ENCODE assay signal across 8 cellular contexts in genomic region chr19:49866933-49867782, GRCh38. TPM values are rescaled to one million over a fixed set of nuclear protein-coding genes. Genes with fewer than 3 reads are reported as not detected.
DNase-seq lines count a peak whose midpoint lies in the region; ATAC-seq and TF ChIP-seq lines count a peak whose summit lies in the region.

Gene PNKP, minus strand, starts transcription at chr19:49867576. Its CDS starts 372 bp downstream, at chr19:49867204.

- ATAC-seq in foreskin keratinocyte: peak; percentile 47

- H3K27ac ChIP-seq in SJSA1 (peak within 1 kb of the TSS; percentile 76), foreskin keratinocyte (peak within 1 kb of the TSS; percentile 37), subcutaneous abdominal adipose tissue (ENCODE audit: low read depth, low read length) (peak within 1 kb of the TSS; percentile 90)

- H3K27me3 ChIP-seq in HAP-1 (ENCODE audit: low read depth): no peaks in the 10 kb centered on the region
- no peaks in the 10 kb centered on the region for H3K27me3 ChIP-seq in SJSA1 (replicated peaks)
- no peaks in the 10 kb centered on the region for H3K27me3 ChIP-seq in foreskin keratinocyte
- H3K27me3 ChIP-seq in neuron (ENCODE audit: insufficient read depth, low read length): no peaks in the 10 kb centered on the region
- no peaks in the 10 kb centered on the region for H3K27me3 ChIP-seq in subcutaneous abdominal adipose tissue (ENCODE audit: control insufficient read depth in 5 of 5, insufficient read depth in 4 of 5, low read length in 5 of 5)

- peak; percentile 9 for TF ChIP-seq CTCF in foreskin keratinocyte (conservative IDR thresholded peaks at IDR 0.05)

- in situ Hi-C loops in HAP-1 (cut with MboI; ENCODE audit: low sequenced_read_pairs): loop anchor here (25.0 kb wide), 1 partner anchor 380 kb away; the partner anchor contains the start of genes RPL13A and RPS11

- H3K4me3 ChIP-seq in HAP-1: peak within 1 kb of the TSS; percentile 84
- peak within 1 kb of the TSS; percentile 78 for H3K4me3 ChIP-seq in SJSA1
- H3K4me3 ChIP-seq in neuron (ENCODE audit: low read length): peak within 1 kb of the TSS; percentile 73
- H3K4me3 ChIP-seq in subcutaneous abdominal adipose tissue (ENCODE audit: low read depth in 1 of 5, low read length in 5 of 5): peak within 1 kb of the TSS; percentile 76 to 91 (median 84)

- H3K4me1 ChIP-seq in HAP-1 (peaks cover 25% of the 10 kb centered on the region), SJSA1 (replicated peaks) (peaks cover 30% of the 10 kb centered on the region), foreskin keratinocyte (no peaks in the 10 kb centered on the region), neuron (ENCODE audit: insufficient read depth, low read length) (peaks cover 30% of the 10 kb centered on the region), subcutaneous abdominal adipose tissue (ENCODE audit: control insufficient read depth in 5 of 5, insufficient read depth in 5 of 5, low read length in 5 of 5) (peaks cover 8 to 58% (median 50%) of the 10 kb centered on the region in 5 donors)

- H3K9ac ChIP-seq in subcutaneous abdominal adipose tissue (ENCODE audit: low read length in 5 of 5): peak within 1 kb of the TSS in 4 of 5 donors; percentile 58 to 78 (median 74)

- DNase-seq in EL (peak; percentile 95), HAP-1 (ENCODE audit: low spot score in 2 of 2) (peak; percentile 89 to 92), NAMALWA (ENCODE audit: low spot score) (peak; percentile 92), SJSA1 (ENCODE audit: low read depth in 1 of 2, low spot score in 2 of 2) (peak; percentile 90 to 98), foreskin keratinocyte (peak; percentile 84 to 92)
- DNase-seq in activated gamma-delta T cell treated with anti-CD3 and anti-CD28 coated beads, Interleukin-2, amount 50 U/mL, for 16 hours (ENCODE audit: low read depth): peak; percentile 82

- H3K36me3 ChIP-seq in HAP-1 (replicated peaks): peaks cover 31% of the 10 kb centered on the region
- peaks cover 40% of the 10 kb centered on the region for H3K36me3 ChIP-seq in SJSA1
- H3K36me3 ChIP-seq in neuron (ENCODE audit: insufficient read depth, low read length): peaks cover 26% of the 10 kb centered on the region
- peaks cover 0 to 38% (median 20%) of the 10 kb centered on the region in 5 donors for H3K36me3 ChIP-seq in subcutaneous abdominal adipose tissue (ENCODE audit: control insufficient read depth in 5 of 5, insufficient read depth in 5 of 5, low read length in 5 of 5)

- H2AFZ ChIP-seq in neuron (ENCODE audit: low read depth, low read length): peak within 1 kb of the TSS; percentile 13

- H3K9me3 ChIP-seq in HAP-1: no peaks in the 10 kb centered on the region
- H3K9me3 ChIP-seq in SJSA1 (replicated peaks): no peaks in the 10 kb centered on the region
- H3K9me3 ChIP-seq in neuron (ENCODE audit: low read length): no peaks in the 10 kb centered on the region
- no peaks in the 10 kb centered on the region for H3K9me3 ChIP-seq in subcutaneous abdominal adipose tissue (ENCODE audit: control insufficient read depth in 5 of 5, low read length in 5 of 5)

RNA-seq across cellular contexts. Expression of gene PNKP, which starts in this region (rescaled TPM):
- total RNA-seq in SJSA1 (2014; rRNA removed; shearing (Covaris generic)): 19.6 and 35.0 TPM in 2 replicates
- 56.4 and 57.6 TPM in 2 replicates for total RNA-seq in foreskin keratinocyte
- polyA plus RNA-seq in foreskin keratinocyte: 51.5 and 55.9 TPM in 2 replicates

Comparison
In these comparisons a context has a peak if more than half of its experiments do, and no peak if none do; other contexts are left out.
1. Peak in every context shown above with its lines: DNase-seq, ATAC-seq, H3K4me3 ChIP-seq and H3K27ac ChIP-seq.
2. H3K27ac ChIP-seq: peak in every context shown above with its lines; median percentile 90 in subcutaneous abdominal adipose tissue; 76 in SJSA1; 37 in foreskin keratinocyte.